In genomic region chr18:57051586-57052044, GRCh38 we compare ENCODE assay signal across 13 cellular contexts.
A peak's percentile ranks its signal among the peaks of the same experiment; 100 is the strongest.
DNase-seq lines count a peak whose midpoint lies in the region; ATAC-seq and TF ChIP-seq lines count a peak whose summit lies in the region.
"Had no signal": no experiment of that assay in that cellular context is flagged by ENCODE, and none has a peak within 500 bp of the region (broad histone marks: within the 10 kb centered on the region; RNA-seq: fewer than 3 reads in every experiment).

No MANE protein-coding gene starts in this region.

- H3K9me3 ChIP-seq in OCI-LY7 (ENCODE audit: low read length) (no peaks in the 10 kb centered on the region), mesenchymal stem cell (ENCODE audit: control insufficient read depth, low read length) (no peaks in the 10 kb centered on the region)
- H3K9me3 ChIP-seq: thoracic aorta had no signal

- H3K14ac ChIP-seq in mesenchymal stem cell (ENCODE audit: low read length in 2 of 2): no peak overlapping the region

- H2AK5ac ChIP-seq in mesenchymal stem cell (ENCODE audit: low read length, severe bottlenecking): no peak overlapping the region

- intact Hi-C loops in activated B cell treated with CpG ODN at 0.5 μM for 24 hours (cut with micrococcal nuclease): no loop called here
- intact Hi-C loops in OCI-LY7 (cut with micrococcal nuclease; ENCODE audit: unreplicated experiment): no loop called here

- no peak for TF ChIP-seq CTCF in GM06990 (IDR thresholded peaks at IDR 0.05; ENCODE audit: insufficient read depth, low read length, poor library complexity, severe bottlenecking)
- no peak for TF ChIP-seq CTCF in activated B cell treated with CpG ODN at 0.5 μM for 24 hours (IDR thresholded peaks at IDR 0.05)
- TF ChIP-seq CTCF in endothelial cell (IDR thresholded peaks at IDR 0.05; ENCODE audit: unreplicated experiment): no peak
- no peak for TF ChIP-seq CTCF in OCI-LY7 (conservative IDR thresholded peaks at IDR 0.05; ENCODE audit: low read length)

- no peak overlapping the region for H3K4me2 ChIP-seq in OCI-LY7 (ENCODE audit: low read length)
- no peak overlapping the region for H3K4me2 ChIP-seq in mesenchymal stem cell (ENCODE audit: low read length, poor library complexity, severe bottlenecking)

- no peak overlapping the region for H2BK12ac ChIP-seq in mesenchymal stem cell (ENCODE audit: low read length in 2 of 2)

- H3K9me2 ChIP-seq in OCI-LY7 (ENCODE audit: insufficient read depth, low read length): no peaks in the 10 kb centered on the region

- 73% methylated on average over 4 of the region's 4 CpGs for WGBS in mesenchymal stem cell

- H3K36me3 Mint-ChIP-seq in activated B cell treated with CpG ODN at 0.5 μM for 24 hours (ENCODE audit: low read depth) (no peaks in the 10 kb centered on the region), endothelial cell (ENCODE audit: low read depth, unreplicated experiment) (peaks cover 4% of the 10 kb centered on the region)
- H3K36me3 Mint-ChIP-seq: CD4-positive, CD25-positive, alpha-beta regulatory T cell had no signal

- BruUV-seq in OCI-LY7 (replicated peaks; lab: Mats Ljungman, UMichigan): no TSS peak

- H3K27ac ChIP-seq in OCI-LY7 (ENCODE audit: low read depth, low read length, poor library complexity, severe bottlenecking) (no peak overlapping the region), mesenchymal stem cell (ENCODE audit: low read length, poor library complexity, severe bottlenecking) (no peak overlapping the region)
- H3K27ac ChIP-seq: thoracic aorta had no signal

- H3K27me3 ChIP-seq in GM06990 (replicated peaks; ENCODE audit: control insufficient read depth, insufficient read depth, low read length) (no peaks in the 10 kb centered on the region), mesenchymal stem cell (ENCODE audit: control insufficient read depth in 1 of 2, insufficient read depth in 1 of 2, low read length in 2 of 2) (peaks cover 7 to 8% of the 10 kb centered on the region in 2 experiments)

- H3K23ac ChIP-seq in mesenchymal stem cell (ENCODE audit: low read length in 2 of 2): no peak overlapping the region

- no peaks in the 10 kb centered on the region for H3K79me1 ChIP-seq in mesenchymal stem cell (replicated peaks; ENCODE audit: low read length, poor library complexity, severe bottlenecking)

- no peaks in the 10 kb centered on the region for H3K79me2 ChIP-seq in OCI-LY7 (ENCODE audit: insufficient read depth, low read depth, low read length)

- H3K9ac ChIP-seq in mesenchymal stem cell (ENCODE audit: low read length): no peak overlapping the region

- H2BK5ac ChIP-seq in mesenchymal stem cell (ENCODE audit: low read depth, low read length, poor library complexity, severe bottlenecking): no peak overlapping the region

- no peak overlapping the region for H3K4ac ChIP-seq in mesenchymal stem cell (ENCODE audit: low read depth in 1 of 2, low read length in 2 of 2)

- H3K36me3 ChIP-seq in GM06990 (ENCODE audit: control insufficient read depth, insufficient read depth, low read length): no peaks in the 10 kb centered on the region
- H3K36me3 ChIP-seq in OCI-LY7 (ENCODE audit: insufficient read depth, low read length): no peaks in the 10 kb centered on the region
- no peaks in the 10 kb centered on the region for H3K36me3 ChIP-seq in mesenchymal stem cell (ENCODE audit: control insufficient read depth in 1 of 2, insufficient read depth in 2 of 2, low read depth in 1 of 2, low read length in 2 of 2)
- H3K36me3 ChIP-seq: thoracic aorta had no signal

- CTCF ChIA-PET in activated B cell treated with CpG ODN at 0.5 μM for 24 hours (lab: Charles Lee): interaction anchor here (1.3 kb wide), 1 partner anchor 12 kb away, joined by 4 read pairs; no protein-coding TSS in a partner anchor
- CTCF ChIA-PET in OCI-LY7 (lab: Charles Lee; ENCODE audit: unreplicated experiment): no interaction called here

- no peak overlapping the region for H3K4me3 Mint-ChIP-seq in activated B cell treated with CpG ODN at 0.5 μM for 24 hours
- no peak overlapping the region for H3K4me3 Mint-ChIP-seq in endothelial cell (ENCODE audit: unreplicated experiment)
- H3K4me3 Mint-ChIP-seq: CD4-positive, CD25-positive, alpha-beta regulatory T cell; naive thymus-derived CD8-positive, alpha-beta T cell had no signal

- H3K9me3 Mint-ChIP-seq in activated B cell treated with CpG ODN at 0.5 μM for 24 hours: no peaks in the 10 kb centered on the region
- peaks cover 5% of the 10 kb centered on the region for H3K9me3 Mint-ChIP-seq in endothelial cell (ENCODE audit: unreplicated experiment)

- H3K27ac Mint-ChIP-seq in activated B cell treated with CpG ODN at 0.5 μM for 24 hours: no peak overlapping the region
- no peak overlapping the region for H3K27ac Mint-ChIP-seq in endothelial cell (ENCODE audit: unreplicated experiment)
- H3K27ac Mint-ChIP-seq: CD4-positive, CD25-positive, alpha-beta regulatory T cell; naive thymus-derived CD8-positive, alpha-beta T cell had no signal

- no peak overlapping the region for H4K91ac ChIP-seq in mesenchymal stem cell (ENCODE audit: low read length)

- H3K4me1 ChIP-seq in OCI-LY7 (ENCODE audit: insufficient read depth, low read length, poor library complexity, severe bottlenecking) (no peaks in the 10 kb centered on the region), mesenchymal stem cell (ENCODE audit: control insufficient read depth, insufficient read depth, low read depth, low read length) (no peaks in the 10 kb centered on the region)

- H3K18ac ChIP-seq in mesenchymal stem cell (ENCODE audit: low read depth in 1 of 2, low read length in 2 of 2): no peak overlapping the region

- ATAC-seq in GM19438 (IDR thresholded peaks at IDR 0.05; ENCODE audit: low read depth, unreplicated experiment) (peak; percentile 58), HG03139 (IDR thresholded peaks at IDR 0.05; ENCODE audit: unreplicated experiment) (peak; percentile 51), activated B cell treated with CpG ODN at 0.5 μM for 24 hours (ENCODE audit: low read depth) (peak; percentile 37)
- ATAC-seq: naive thymus-derived CD8-positive, alpha-beta T cell had no signal

- peaks cover 47% of the 10 kb centered on the region for H3K27me3 Mint-ChIP-seq in activated B cell treated with CpG ODN at 0.5 μM for 24 hours
- H3K27me3 Mint-ChIP-seq in endothelial cell (ENCODE audit: unreplicated experiment): peaks cover 4% of the 10 kb centered on the region
- H3K27me3 Mint-ChIP-seq: CD4-positive, CD25-positive, alpha-beta regulatory T cell had no signal

- H4K20me1 ChIP-seq in OCI-LY7 (ENCODE audit: insufficient read depth, low read length): no peaks in the 10 kb centered on the region

- H2BK120ac ChIP-seq in mesenchymal stem cell (ENCODE audit: low read depth, low read length): no peak overlapping the region

- H3K4me1 Mint-ChIP-seq in activated B cell treated with CpG ODN at 0.5 μM for 24 hours (no peaks in the 10 kb centered on the region), endothelial cell (ENCODE audit: unreplicated experiment) (peaks cover 6% of the 10 kb centered on the region)
- H3K4me1 Mint-ChIP-seq: CD4-positive, CD25-positive, alpha-beta regulatory T cell had no signal

- H4K8ac ChIP-seq in mesenchymal stem cell (ENCODE audit: low read length): no peak overlapping the region

- H3K4me3 ChIP-seq in GM06990 (replicated peaks; ENCODE audit: low read depth, low read length): no peak overlapping the region
- no peak overlapping the region for H3K4me3 ChIP-seq in OCI-LY7 (ENCODE audit: low read depth, low read length, poor library complexity, severe bottlenecking)
- no peak overlapping the region for H3K4me3 ChIP-seq in mesenchymal stem cell (ENCODE audit: insufficient read depth in 1 of 2, low read depth in 1 of 2, low read length in 2 of 2)
- H3K4me3 ChIP-seq: thoracic aorta had no signal

- DNase-seq in GM06990 (ENCODE audit: extremely low read depth, insufficient read length) (peak; percentile 47), activated B cell treated with CpG ODN at 0.5 μM for 24 hours (no peak), endothelial cell (ENCODE audit: low spot score) (no peak), HuH-7 (ENCODE audit: low spot score) (no peak), OCI-LY7 (ENCODE audit: low spot score) (no peak), mesenchymal stem cell (no peak)
- DNase-seq: CD4-positive, CD25-positive, alpha-beta regulatory T cell; naive thymus-derived CD8-positive, alpha-beta T cell; NCI-H446 treated with DMSO at 0.1 percent for 48 hours; stimulated activated CD4-positive, alpha-beta T cell treated with anti-CD3 and anti-CD28 coated beads, Interleukin-2, amount 100 ng/mL, for 24 hours had no signal

- POLR2A ChIA-PET in activated B cell treated with CpG ODN at 0.5 μM for 24 hours (lab: Charles Lee) (interaction anchor here (0.7 kb wide), 1 partner anchor 67 kb away, joined by 3 read pairs; no protein-coding TSS in a partner anchor), OCI-LY7 (lab: Charles Lee) (interaction anchor here (1.6 kb wide), 1 partner anchor 181 kb away, joined by 4 read pairs; no protein-coding TSS in a partner anchor)

- H2AFZ ChIP-seq in OCI-LY7 (ENCODE audit: low read length) (no peak overlapping the region), mesenchymal stem cell (ENCODE audit: low read depth, low read length) (no peak overlapping the region)

- H2BK15ac ChIP-seq in mesenchymal stem cell (ENCODE audit: low read depth, poor library complexity, severe bottlenecking): no peak overlapping the region
